8 cellular contexts compared by ENCODE assay signal in genomic region chr3:44235604-44236484, GRCh38. TPM values are rescaled to one million over a fixed set of nuclear protein-coding genes. Genes with fewer than 3 reads are reported as not detected.
DNase-seq lines count a peak whose midpoint lies in the region; ATAC-seq and TF ChIP-seq lines count a peak whose summit lies in the region.

No MANE protein-coding gene starts in this region.

- TF ChIP-seq CTCF in AG09319 (IDR thresholded peaks at IDR 0.05; ENCODE audit: low read depth, low read length) (peak; percentile 73), astrocyte of the cerebellum (IDR thresholded peaks at IDR 0.05; ENCODE audit: low read depth, low read length, missing control alignments) (peak; percentile 74)

- intact Hi-C loops in right cardiac atrium (cut with DNase I), result no loop called here

- H3K9me3 ChIP-seq in right cardiac atrium (ENCODE audit: control insufficient read depth, low read length), result no peaks in the 10 kb centered on the region

- WGBS in right cardiac atrium, result 27% methylated on average over 16 of the region's 16 CpGs

- ATAC-seq in GM19035 (IDR thresholded peaks at IDR 0.05; ENCODE audit: unreplicated experiment) (peak; percentile 71), right cardiac atrium (peak; percentile 96 to 97), GM21717 (IDR thresholded peaks at IDR 0.05; ENCODE audit: unreplicated experiment) (no peak)

- no peak overlapping the region for H3K4me3 ChIP-seq in astrocyte of the cerebellum (ENCODE audit: low read depth, low read length)
- H3K4me3 ChIP-seq in right cardiac atrium (ENCODE audit: low read length), result no peak overlapping the region

- H3K4me1 ChIP-seq in right cardiac atrium (ENCODE audit: control insufficient read depth, insufficient read depth, low read length), result no peaks in the 10 kb centered on the region

- DNase-seq in AG09319 (ENCODE audit: extremely low read depth, low read depth) (peak; percentile 57), MV-4-11 (lab: John Stamatoyannopoulos, UW) (peak; percentile 89), SW 1271 (lab: John Stamatoyannopoulos, UW) (peak; percentile 60 to 91), astrocyte of the cerebellum (ENCODE audit: low read depth) (peak; percentile 72), right cardiac atrium (peak; percentile 50 to 65 (median 52)), renal cortical epithelial cell (ENCODE audit: low read depth) (peak; percentile 96)

- no peak overlapping the region for H3K27ac ChIP-seq in right cardiac atrium (ENCODE audit: low read length)

- in situ Hi-C loops in astrocyte of the cerebellum (cut with HindIII; ENCODE audit: low sequenced_read_pairs), result no loop called here

- no peaks in the 10 kb centered on the region for H3K27me3 ChIP-seq in right cardiac atrium (ENCODE audit: control insufficient read depth, insufficient read depth)

RNA-seq across cellular contexts. Expression of gene TOPAZ1, which starts 5.8 kb away (rescaled TPM):
- total RNA-seq in right cardiac atrium (not detected), renal cortical epithelial cell (not detected in 2 replicates)
- polyA plus RNA-seq in right cardiac atrium, result not detected
